15 cellular contexts compared by ENCODE assay signal in genomic region chr20:58610071-58610800, GRCh38. TPM values are rescaled to one million over a fixed set of nuclear protein-coding genes. Genes with fewer than 3 reads are reported as not detected.
DNase-seq lines count a peak whose midpoint lies in the region; ATAC-seq and TF ChIP-seq lines count a peak whose summit lies in the region.
"Had no signal": no experiment of that assay in that cellular context is flagged by ENCODE, and none has a peak within 500 bp of the region (broad histone marks: within the 10 kb centered on the region; RNA-seq: fewer than 3 reads in every experiment).

No MANE protein-coding gene starts in this region.

- H3K9me3 ChIP-seq in PC-3 (ENCODE audit: low read length) (no peaks in the 10 kb centered on the region), spleen (no peaks in the 10 kb centered on the region)
- H3K9me3 ChIP-seq: BLaER1 treated with 17β-estradiol and CSF1 and Interleukin-3, amounts not matched to agents 10 nM and 100 nM had no signal

- no peaks in the 10 kb centered on the region for H3K36me3 Mint-ChIP-seq in nephron (ENCODE audit: low read depth)

- H3K4me3 Mint-ChIP-seq in nephron = no peak overlapping the region
- H3K4me3 Mint-ChIP-seq in stimulated activated naive CD8-positive, alpha-beta T cell treated with anti-CD3 and anti-CD28 coated beads, Interleukin-15, amount 100 ng/mL, for 72 hours = no peak overlapping the region
- H3K4me3 Mint-ChIP-seq: CD4-positive, alpha-beta T cell; GM23338 had no signal

- peaks cover 13% of the 10 kb centered on the region for H3K27me3 Mint-ChIP-seq in nephron (ENCODE audit: low read depth)
- no peaks in the 10 kb centered on the region for H3K27me3 Mint-ChIP-seq in stimulated activated naive CD8-positive, alpha-beta T cell treated with anti-CD3 and anti-CD28 coated beads, Interleukin-15, amount 100 ng/mL, for 72 hours
- H3K27me3 Mint-ChIP-seq: CD4-positive, alpha-beta T cell had no signal

- DNase-seq in PC-3 (no peak), spleen (peak; percentile 63), SW480 (ENCODE audit: low spot score) (no peak), NCI-H510A treated with DMSO at 0.1 percent for 48 hours (lab: John Stamatoyannopoulos, UW) (no peak)
- no peak for DNase-seq in stimulated activated naive CD8-positive, alpha-beta T cell treated with anti-CD3 and anti-CD28 coated beads, Interleukin-15, amount 100 ng/mL, for 72 hours
- DNase-seq: ACHN; CD4-positive, alpha-beta T cell; DMS79; H7; IMR-90 had no signal

- no peaks in the 10 kb centered on the region for H3K9me3 Mint-ChIP-seq in nephron
- H3K9me3 Mint-ChIP-seq in stimulated activated naive CD8-positive, alpha-beta T cell treated with anti-CD3 and anti-CD28 coated beads, Interleukin-15, amount 100 ng/mL, for 72 hours = no peaks in the 10 kb centered on the region
- H3K9me3 Mint-ChIP-seq: CD4-positive, alpha-beta T cell had no signal

- peak overlapping the region; percentile 69; the same call in 1 of the 2 replicates for H3K4me2 ChIP-seq in PC-3 (ENCODE audit: low read length)
- H3K4me2 ChIP-seq: BLaER1 treated with 17β-estradiol and CSF1 and Interleukin-3, amounts not matched to agents 10 nM and 100 nM; GM23338 had no signal

- H3K4me3 ChIP-seq in PC-3 (ENCODE audit: low read length) = no peak overlapping the region
- no peak overlapping the region for H3K4me3 ChIP-seq in spleen
- H3K4me3 ChIP-seq: BLaER1 treated with 17β-estradiol and CSF1 and Interleukin-3, amounts not matched to agents 10 nM and 100 nM; GM12878; GM23338 had no signal

- CTCF ChIA-PET in PC-3 (lab: Charles Lee) = no interaction called here

- no TSS peak for BruUV-seq in PC-3 (replicated peaks; lab: Mats Ljungman, UMichigan)

- H3K27me3 ChIP-seq in PC-3 (ENCODE audit: low read length) (no peaks in the 10 kb centered on the region), spleen (replicated peaks in 1 of 7) (peaks cover 0 to 9% (median 0%) of the 10 kb centered on the region in 7 donors)
- H3K27me3 ChIP-seq: BLaER1 treated with 17β-estradiol and CSF1 and Interleukin-3, amounts not matched to agents 10 nM and 100 nM had no signal

- H3K9ac ChIP-seq in PC-3 (ENCODE audit: low read length) = no peak overlapping the region
- H3K9ac ChIP-seq: BLaER1 treated with 17β-estradiol and CSF1 and Interleukin-3, amounts not matched to agents 10 nM and 100 nM had no signal

- H2AFZ ChIP-seq in PC-3 (ENCODE audit: low read length) = no peak overlapping the region
- H2AFZ ChIP-seq: GM23338 had no signal

- H3K27ac ChIP-seq in C4-2B = peak overlapping the region; percentile 86
- peak overlapping the region; percentile 83 for H3K27ac ChIP-seq in PC-3 (ENCODE audit: low read length)
- H3K27ac ChIP-seq in spleen = no peak overlapping the region
- H3K27ac ChIP-seq: BLaER1 treated with 17β-estradiol and CSF1 and Interleukin-3, amounts not matched to agents 10 nM and 100 nM had no signal

- H3K9me2 ChIP-seq in PC-3 (replicated peaks; ENCODE audit: low read length) = no peaks in the 10 kb centered on the region

- TF ChIP-seq POLR2A in spleen (IDR thresholded peaks at IDR 0.05) = no peak

- TF ChIP-seq CTCF in C4-2B (conservative IDR thresholded peaks at IDR 0.05) (no peak), PC-3 (conservative IDR thresholded peaks at IDR 0.05; ENCODE audit: low read depth, low read length) (no peak), nephron (IDR thresholded peaks at IDR 0.05; ENCODE audit: unreplicated experiment in 3 of 3) (no peak), spleen (IDR thresholded peaks at IDR 0.05 in 8 of 11, conservative IDR thresholded peaks at IDR 0.05 in 3 of 11) (no peak)

- H3K79me2 ChIP-seq in PC-3 (ENCODE audit: low read length) = no peaks in the 10 kb centered on the region

- intact Hi-C loops in PC-3 (cut with micrococcal nuclease) (no loop called here), spleen (cut with DNase I; ENCODE audit: low total_unique reads) (no loop called here)

- peaks cover 24% of the 10 kb centered on the region for H3K4me1 Mint-ChIP-seq in nephron
- no peaks in the 10 kb centered on the region for H3K4me1 Mint-ChIP-seq in stimulated activated naive CD8-positive, alpha-beta T cell treated with anti-CD3 and anti-CD28 coated beads, Interleukin-15, amount 100 ng/mL, for 72 hours
- H3K4me1 Mint-ChIP-seq: GM23338 had no signal

- H4K20me1 ChIP-seq in PC-3 (ENCODE audit: low read length) = no peaks in the 10 kb centered on the region

- POLR2A ChIA-PET in PC-3 (lab: Charles Lee; ENCODE audit: unreplicated experiment) = no interaction called here

- WGBS in spleen, 5 donors = 81 to 90% (median 88%) methylated on average over 19 of the region's 19 CpGs

- H3K4me1 ChIP-seq in PC-3 (ENCODE audit: insufficient read depth, low read length) (peaks cover 33% of the 10 kb centered on the region), spleen (no peaks in the 10 kb centered on the region)

- no peak for ATAC-seq in PC-3
- ATAC-seq in stimulated activated naive CD8-positive, alpha-beta T cell treated with anti-CD3 and anti-CD28 coated beads, Interleukin-15, amount 100 ng/mL, for 72 hours = no peak
- ATAC-seq: GM12878, GM23338 had no signal

- H3F3A ChIP-seq in PC-3 (ENCODE audit: low read length, unreplicated experiment) = no peaks in the 10 kb centered on the region

- H3K36me3 ChIP-seq in PC-3 (ENCODE audit: low read depth, low read length) = no peaks in the 10 kb centered on the region
- no peaks in the 10 kb centered on the region for H3K36me3 ChIP-seq in spleen
- H3K36me3 ChIP-seq: BLaER1 treated with 17β-estradiol and CSF1 and Interleukin-3, amounts not matched to agents 10 nM and 100 nM had no signal

- peak overlapping the region in 2 of 3 experiments; percentile 15 to 37 for H3K27ac Mint-ChIP-seq in nephron
- H3K27ac Mint-ChIP-seq in stimulated activated naive CD8-positive, alpha-beta T cell treated with anti-CD3 and anti-CD28 coated beads, Interleukin-15, amount 100 ng/mL, for 72 hours = no peak overlapping the region
- H3K27ac Mint-ChIP-seq: CD4-positive, alpha-beta T cell; GM23338 had no signal

RNA-seq across cellular contexts. Expression of gene STX16, which starts 40.8 kb away (rescaled TPM):
- 44.2 and 47.1 TPM in 2 replicates for total RNA-seq in PC-3 (2014; rRNA removed)
- 100 to 1,000 TPM in 1 of 7 donors, 10 to 100 TPM in 6; 62.6 to 105 (median 83.6) TPM for total RNA-seq in spleen
- 10 to 100 TPM; 34.4 to 47.3 (median 43.5) TPM for polyA plus RNA-seq in spleen

Comparison
In these comparisons a context has a peak if more than half of its experiments do, and no peak if none do; other contexts are left out.
1. H3K27ac ChIP-seq: peak in C4-2B (single experiment) and PC-3 (single experiment); none in spleen (0 of 8).
2. H3K27ac Mint-ChIP-seq: peak in nephron (2 of 3); none in stimulated activated naive CD8-positive, alpha-beta T cell treated with anti-CD3 and anti-CD28 coated beads, Interleukin-15, amount 100 ng/mL, for 72 hours (0 of 2).